In genomic region chr6:163048345-163048744, GRCh38 we compare ENCODE assay signal across 26 cellular contexts.
"Had no signal": no experiment of that assay in that cellular context is flagged by ENCODE, and none has a peak within 500 bp of the region (broad histone marks: within the 10 kb centered on the region; RNA-seq: fewer than 3 reads in every experiment).

No MANE protein-coding gene starts in this region.

- H3K27me3 Mint-ChIP-seq: dendritic cell treated with granulocyte-macrophage colony-stimulating factor and Interleukin-4, amounts not matched to agents 40 ng/mL and 50 ng/mL, for 4 days; effector memory CD8-positive, alpha-beta T cell had no signal

- H3K9me3 ChIP-seq: colonic mucosa, esophagus muscularis mucosa, esophagus squamous epithelium, gastrocnemius medialis, gastroesophageal sphincter, heart left ventricle, heart right ventricle had no signal

- H3K4me3 Mint-ChIP-seq: dendritic cell treated with granulocyte-macrophage colony-stimulating factor and Interleukin-4, amounts not matched to agents 40 ng/mL and 50 ng/mL, for 4 days; effector memory CD8-positive, alpha-beta T cell; endodermal cell had no signal

- H3K4me1 Mint-ChIP-seq: endodermal cell had no signal

- H3K4me1 ChIP-seq: colonic mucosa, esophagus muscularis mucosa, esophagus squamous epithelium, foreskin keratinocyte, gastroesophageal sphincter, heart left ventricle, heart right ventricle had no signal

- H3K27ac ChIP-seq: colonic mucosa, coronary artery, dorsolateral prefrontal cortex, epithelial cell of prostate, esophagus muscularis mucosa, esophagus squamous epithelium, foreskin keratinocyte, gastrocnemius medialis, gastroesophageal sphincter, heart left ventricle, heart right ventricle had no signal

- H3K27ac Mint-ChIP-seq: dendritic cell treated with granulocyte-macrophage colony-stimulating factor and Interleukin-4, amounts not matched to agents 40 ng/mL and 50 ng/mL, for 4 days; effector memory CD8-positive, alpha-beta T cell; endodermal cell had no signal

- H3K4me3 ChIP-seq: colonic mucosa, coronary artery, dorsolateral prefrontal cortex, esophagus muscularis mucosa, esophagus squamous epithelium, gastrocnemius medialis, gastroesophageal sphincter, heart left ventricle, heart right ventricle had no signal

- FAIRE-seq: endothelial cell of umbilical vein had no signal

- H3K27me3 ChIP-seq: colonic mucosa, dorsolateral prefrontal cortex, esophagus muscularis mucosa, esophagus squamous epithelium, foreskin keratinocyte, gastrocnemius medialis, gastroesophageal sphincter, heart left ventricle, heart right ventricle had no signal

- H3K9me3 Mint-ChIP-seq: endodermal cell had no signal

- DNase-seq: colonic mucosa; cortex of kidney; dermis blood vessel endothelial cell; dorsolateral prefrontal cortex; effector CD4-positive, alpha-beta T cell; effector CD8-positive, alpha-beta T cell; effector memory CD4-positive, alpha-beta T cell; effector memory CD8-positive, alpha-beta T cell; endodermal cell; erythroblast; esophagus squamous epithelium; foreskin fibroblast; foreskin keratinocyte; foreskin melanocyte; gastrocnemius medialis; glutamatergic neuron; head of caudate nucleus; heart left ventricle; heart right ventricle had no signal

- H3K36me3 ChIP-seq: colonic mucosa, esophagus muscularis mucosa, esophagus squamous epithelium, gastrocnemius medialis, gastroesophageal sphincter, heart left ventricle, heart right ventricle had no signal

- ATAC-seq: effector memory CD8-positive, alpha-beta T cell; esophagus mucosa; foreskin keratinocyte; gastrocnemius medialis; gastroesophageal sphincter; heart left ventricle; heart right ventricle had no signal
